Comparison of ENCODE assay signal across 14 cellular contexts in the genomic region with DNA sequence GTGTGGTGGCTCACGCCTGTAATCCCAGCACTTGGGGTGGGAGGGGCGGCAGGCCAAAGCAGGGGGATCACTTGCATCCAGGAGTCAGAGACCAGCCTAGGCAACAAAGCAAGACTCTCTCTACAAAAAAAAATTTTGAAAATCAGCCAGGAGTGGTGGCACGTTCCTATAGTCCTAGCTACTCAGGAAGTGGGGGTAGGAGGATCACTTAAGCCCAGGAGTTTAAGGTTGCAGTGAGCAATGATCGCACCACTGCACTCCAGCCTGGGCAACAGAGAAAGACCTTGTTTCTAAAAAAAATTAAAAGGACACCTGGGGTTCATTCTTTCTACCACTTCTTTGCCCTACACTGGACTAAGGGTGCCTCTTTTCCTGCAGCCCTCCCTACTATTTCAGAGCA. TPM values are rescaled to one million over a fixed set of nuclear protein-coding genes. Genes with fewer than 3 reads are reported as not detected.
DNase-seq lines count a peak whose midpoint lies in the region; ATAC-seq and TF ChIP-seq lines count a peak whose summit lies in the region.
"Had no signal": no experiment of that assay in that cellular context is flagged by ENCODE, and none has a peak within 500 bp of the region (broad histone marks: within the 10 kb centered on the region; RNA-seq: fewer than 3 reads in every experiment).

No MANE protein-coding gene starts in this region.

- H3K18ac ChIP-seq in H9 (ENCODE audit: insufficient read length, low read depth, low read length) = no peak overlapping the region

- no peak overlapping the region for H3K9ac ChIP-seq in H9 (ENCODE audit: extremely low read depth, insufficient read length, low read length)
- H3K9ac ChIP-seq in SU-DHL-6 (ENCODE audit: low read length) = peak overlapping the region; percentile 18

- H3K4me3 Mint-ChIP-seq in H9 = no peak overlapping the region
- H3K4me3 Mint-ChIP-seq: activated T-cell treated with anti-CD3 and anti-CD28 coated beads, Interleukin-2, amount 50 U/mL, for 4 hours had no signal

- DNase-seq in EH (ENCODE audit: low read depth) = peak; percentile 59
- DNase-seq in H9 = no peak
- no peak for DNase-seq in NOMO-1 treated with DMSO at 0.1 percent for 48 hours (lab: John Stamatoyannopoulos, UW; ENCODE audit: unreplicated experiment)
- no peak for DNase-seq in body of pancreas
- DNase-seq: activated CD4-positive, alpha-beta T cell treated with anti-CD3 and anti-CD28 coated beads for 1 hour; activated T-cell treated with anti-CD3 and anti-CD28 coated beads, Interleukin-2, amount 50 U/mL, for 4 hours; anterior cingulate cortex; midbrain; NCI-H2227 treated with DMSO at 0.1 percent for 48 hours; OCI-M1; ovary had no signal

- H3K36me3 ChIP-seq in SU-DHL-6 (ENCODE audit: low read length) (peaks cover 27% of the 10 kb centered on the region; the same call in 1 of the 2 replicates), mesodermal cell (ENCODE audit: control insufficient read depth, insufficient read depth, low read length) (peaks cover 48% of the 10 kb centered on the region), body of pancreas (replicated peaks in 1 of 2; ENCODE audit: insufficient read depth in 1 of 2, low read depth in 2 of 2) (peaks cover 0 to 4% of the 10 kb centered on the region in 2 donors)
- H3K36me3 ChIP-seq: ovary had no signal

- no peaks in the 10 kb centered on the region for H3K9me2 ChIP-seq in SU-DHL-6 (replicated peaks; ENCODE audit: insufficient read depth, low read length)

- no peaks in the 10 kb centered on the region for H4K20me1 ChIP-seq in H9 (ENCODE audit: control insufficient read depth, insufficient read depth, insufficient read length)
- peaks cover 19% of the 10 kb centered on the region for H4K20me1 ChIP-seq in SU-DHL-6 (ENCODE audit: low read depth, low read length)

- no peaks in the 10 kb centered on the region for H3K9me3 ChIP-seq in H9 (ENCODE audit: control insufficient read depth, low read depth, low read length)
- H3K9me3 ChIP-seq in SU-DHL-6 (ENCODE audit: insufficient read depth, low read length) = no peaks in the 10 kb centered on the region
- no peaks in the 10 kb centered on the region for H3K9me3 ChIP-seq in mesodermal cell (ENCODE audit: control insufficient read depth, low read length)
- H3K9me3 ChIP-seq in body of pancreas = no peaks in the 10 kb centered on the region
- H3K9me3 ChIP-seq: ovary had no signal

- H4K91ac ChIP-seq in H9 (ENCODE audit: insufficient read length, low read depth, low read length) = no peak overlapping the region

- H3K9me3 Mint-ChIP-seq in H9 = no peaks in the 10 kb centered on the region
- H3K9me3 Mint-ChIP-seq: activated T-cell treated with anti-CD3 and anti-CD28 coated beads, Interleukin-2, amount 50 U/mL, for 4 hours had no signal

- no peak overlapping the region for H3K4me2 ChIP-seq in H9 (ENCODE audit: insufficient read depth, insufficient read length, low read length)
- H3K4me2 ChIP-seq in SU-DHL-6 (ENCODE audit: low read depth, low read length, poor library complexity, severe bottlenecking) = peak overlapping the region; percentile 60

- no peak for TF ChIP-seq POLR2A in body of pancreas (IDR thresholded peaks at IDR 0.05)

- no peak overlapping the region for H3K56ac ChIP-seq in H9 (ENCODE audit: insufficient read length, low read depth, low read length)

- H2AK5ac ChIP-seq in H9 (ENCODE audit: insufficient read length, low read length) = no peak overlapping the region

- H2BK15ac ChIP-seq in H9 (ENCODE audit: low read depth, low read length) = no peak overlapping the region

- H3K27ac ChIP-seq in H9 (ENCODE audit: insufficient read length, low read depth, low read length) (no peak overlapping the region), SU-DHL-6 (ENCODE audit: low read depth, low read length) (peak overlapping the region; percentile 71), mesodermal cell (ENCODE audit: low read depth, low read length, severe bottlenecking) (peak overlapping the region; percentile 17), body of pancreas (no peak overlapping the region)
- H3K27ac ChIP-seq: ovary had no signal

- H3K14ac ChIP-seq in H9 (ENCODE audit: insufficient read depth, low read length) = no peak overlapping the region

- no peak overlapping the region for H2BK12ac ChIP-seq in H9 (ENCODE audit: insufficient read length, low read depth, low read length)

- no peak overlapping the region for H3K4me3 ChIP-seq in SU-DHL-6 (ENCODE audit: insufficient read depth, low read length, poor library complexity, severe bottlenecking)
- no peak overlapping the region for H3K4me3 ChIP-seq in mesodermal cell (ENCODE audit: extremely low read depth, insufficient read depth, low read length, poor library complexity, severe bottlenecking)
- H3K4me3 ChIP-seq in body of pancreas = no peak overlapping the region
- H3K4me3 ChIP-seq: ovary had no signal

- H3T11ph ChIP-seq in H9 (ENCODE audit: low read length) = no peak overlapping the region

- H3K79me2 ChIP-seq in H9 (ENCODE audit: insufficient read depth, low read length) (peaks cover 26% of the 10 kb centered on the region; the same call in 1 of the 2 replicates), SU-DHL-6 (ENCODE audit: insufficient read depth, low read length) (peaks cover 100% of the 10 kb centered on the region)

- peaks cover 28% of the 10 kb centered on the region for H3F3A ChIP-seq in SU-DHL-6 (ENCODE audit: insufficient read depth)

- no peaks in the 10 kb centered on the region for H3K27me3 Mint-ChIP-seq in H9 (ENCODE audit: low read depth)

- H3K23me2 ChIP-seq in H9 (ENCODE audit: insufficient read length, low read depth, low read length, poor library complexity, severe bottlenecking) = no peaks in the 10 kb centered on the region

- H3K4me1 ChIP-seq in H9 (ENCODE audit: insufficient read depth, low read length) (peaks cover under 1% of the 10 kb centered on the region; the same call in 1 of the 2 replicates), mesodermal cell (ENCODE audit: control insufficient read depth, insufficient read depth, low read length, poor library complexity, severe bottlenecking) (peaks cover 18% of the 10 kb centered on the region), body of pancreas (peaks cover 18% of the 10 kb centered on the region)

- H2BK20ac ChIP-seq in H9 (ENCODE audit: low read depth, low read length, poor library complexity, severe bottlenecking) = peak overlapping the region; percentile 75

- H3K36me3 Mint-ChIP-seq in H9 (ENCODE audit: insufficient read depth in 1 of 3, low read depth in 3 of 3) = peaks cover 11 to 26% (median 23%) of the 10 kb centered on the region in 3 experiments

- no peak overlapping the region for H3K23ac ChIP-seq in H9 (ENCODE audit: insufficient read length, low read depth, low read length)

- H3K4me1 Mint-ChIP-seq in H9 = peaks cover 3 to 5% of the 10 kb centered on the region in 2 experiments; a peak in 3 of 4 replicates

- intact Hi-C loops in body of pancreas (cut with DNase I) = no loop called here

- H3K4ac ChIP-seq in H9 (ENCODE audit: low read depth, low read length) = no peak overlapping the region

- H2BK120ac ChIP-seq in H9 (ENCODE audit: low read depth, low read length, poor library complexity, severe bottlenecking) = no peak overlapping the region

- H2AFZ ChIP-seq in H9 (ENCODE audit: low read length) (no peak overlapping the region), SU-DHL-6 (ENCODE audit: low read depth, low read length, severe bottlenecking) (no peak overlapping the region)

- ATAC-seq in GM19035 (IDR thresholded peaks at IDR 0.05; ENCODE audit: unreplicated experiment) = no peak
- ATAC-seq in body of pancreas = no peak
- ATAC-seq: activated T-cell treated with anti-CD3 and anti-CD28 coated beads, Interleukin-2, amount 50 U/mL, for 4 hours had no signal

- H3K27me3 ChIP-seq in H9 (ENCODE audit: insufficient read depth, low read length) = no peaks in the 10 kb centered on the region
- no peaks in the 10 kb centered on the region for H3K27me3 ChIP-seq in SU-DHL-6 (ENCODE audit: low read length)
- H3K27me3 ChIP-seq in body of pancreas = no peaks in the 10 kb centered on the region
- H3K27me3 ChIP-seq: ovary had no signal

- peaks cover 14% of the 10 kb centered on the region for H3K79me1 ChIP-seq in H9 (ENCODE audit: insufficient read depth, low read depth, low read length, poor library complexity, severe bottlenecking)

- WGBS in H9 (ENCODE audit: extremely low coverage, insufficient read length, low lambda C conversion rate) = no CpG with 5 or more reads among the region's 4 CpGs
- 86% methylated on average over 2 to 3 of the region's 4 CpGs for WGBS in mesodermal cell (ENCODE audit: insufficient coverage in 2 of 2), 2 experiments
- WGBS in body of pancreas, 2 donors = 69 to 74% methylated on average over 4 of the region's 4 CpGs

- H4K5ac ChIP-seq in H9 (ENCODE audit: insufficient read length, low read depth, low read length) = no peak overlapping the region

- H2BK5ac ChIP-seq in H9 (ENCODE audit: insufficient read length, low read length) = no peak overlapping the region

- H4K8ac ChIP-seq in H9 (replicated peaks; ENCODE audit: insufficient read length, low read depth, low read length) = no peak overlapping the region

- no peak for TF ChIP-seq CTCF in H9 (conservative IDR thresholded peaks at IDR 0.05)
- no peak for TF ChIP-seq CTCF in SU-DHL-6 (IDR thresholded peaks at IDR 0.05; ENCODE audit: insufficient read depth, low read length, poor library complexity, severe bottlenecking)
- no peak for TF ChIP-seq CTCF in body of pancreas (IDR thresholded peaks at IDR 0.05)

- H3K27ac Mint-ChIP-seq in H9 = peak overlapping the region; percentile 28 to 83 (median 59); a peak in 3 of 7 replicates

RNA-seq across cellular contexts. Expression of a gene that starts 15.1 kb away (rescaled TPM):
- total RNA-seq in H9 (2021) = 57.3 and 61.4 TPM in 2 replicates
- 27.9 TPM for polyA plus RNA-seq in mesodermal cell (2013, experiment 1 of 2)
- 31.4 TPM for polyA plus RNA-seq in mesodermal cell (2013, experiment 2 of 2)
- 10 to 100 TPM; 24.1 to 38.9 TPM for total RNA-seq in body of pancreas

Comparison
In these comparisons a context has a peak if more than half of its experiments do, and no peak if none do; other contexts are left out.
1. H3K27ac ChIP-seq: peak in SU-DHL-6 (single experiment) and mesodermal cell (single experiment); none in H9 (single experiment) and body of pancreas (0 of 4).